24 cellular contexts compared by ENCODE assay signal in the genomic region with DNA sequence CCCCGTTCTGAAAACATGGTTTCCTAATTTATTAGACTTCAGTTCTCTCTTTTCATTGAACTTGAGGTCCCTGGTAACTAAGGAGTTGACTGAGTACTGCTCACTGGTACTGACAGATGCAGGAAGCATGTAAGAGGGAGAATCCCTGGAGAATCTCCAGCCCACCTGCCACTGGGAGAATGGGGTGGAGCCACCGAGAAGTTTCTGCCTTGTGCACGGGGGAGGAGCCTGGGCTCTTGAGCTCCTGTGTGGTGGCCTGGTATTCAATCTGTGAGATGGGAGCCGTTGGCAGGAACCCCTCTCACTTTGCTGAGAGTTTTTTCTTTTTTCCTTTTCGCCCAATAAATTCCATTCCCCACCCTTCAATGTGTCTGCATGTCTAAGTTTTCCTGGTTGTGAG. TPM values are rescaled to one million over a fixed set of nuclear protein-coding genes. Genes with fewer than 3 reads are reported as not detected.
A peak's percentile ranks its signal among the peaks of the same experiment; 100 is the strongest.
DNase-seq lines count a peak whose midpoint lies in the region; ATAC-seq lines count a peak whose summit lies in the region.
"Had no signal": no experiment of that assay in that cellular context is flagged by ENCODE, and none has a peak within 500 bp of the region (broad histone marks: within the 10 kb centered on the region; RNA-seq: fewer than 3 reads in every experiment).

No MANE protein-coding gene starts in this region.

- no peak overlapping the region for H3K27ac Mint-ChIP-seq in stimulated activated memory B cell treated with anti-CD40 and anti-IgM and Interleukin-4, amounts not matched to agents 10 μg/mL and 1 μg/mL and 100 μg/mL, for 72 hours
- H3K27ac Mint-ChIP-seq: activated CD8-positive, alpha-beta memory T cell treated with anti-CD3 and anti-CD28 coated beads, Interleukin-2, amount 10 ng/mL, durations not matched to agents 7 days and 5 days; natural killer cell treated with Interleukin-12 subunit alpha and Interleukin-12 subunit beta and Interleukin-15 and Interleukin-18, amount 100 ng/mL, for 72 hours; stimulated activated effector memory CD8-positive, alpha-beta T cell treated with anti-CD3 and anti-CD28 coated beads, Interleukin-12 subunit alpha, Interleukin-12 subunit beta, amount 100 ng/mL, for 72 hours; T-cell; type B pancreatic cell had no signal

- H3K27me3 ChIP-seq in H7 (ENCODE audit: control insufficient read depth, insufficient read depth, low read length), result no peaks in the 10 kb centered on the region
- H3K27me3 ChIP-seq: BLaER1 treated with 17β-estradiol and CSF1 and Interleukin-3, amounts not matched to agents 10 nM and 100 nM; ovary had no signal

- no peaks in the 10 kb centered on the region for H3K27me3 Mint-ChIP-seq in stimulated activated memory B cell treated with anti-CD40 and anti-IgM and Interleukin-4, amounts not matched to agents 10 μg/mL and 1 μg/mL and 100 μg/mL, for 72 hours
- H3K27me3 Mint-ChIP-seq: activated CD8-positive, alpha-beta memory T cell treated with anti-CD3 and anti-CD28 coated beads, Interleukin-2, amount 10 ng/mL, durations not matched to agents 7 days and 5 days; type B pancreatic cell had no signal

- intact Hi-C loops in sciatic nerve (cut with DNase I), result no loop called here

- H3K4me3 ChIP-seq in H7 (ENCODE audit: insufficient read depth, low read depth, low read length), result no peak overlapping the region
- H3K4me3 ChIP-seq: BLaER1 treated with 17β-estradiol and CSF1 and Interleukin-3, amounts not matched to agents 10 nM and 100 nM; lung; mucosa of descending colon; ovary had no signal

- ATAC-seq in sciatic nerve, result no peak
- no peak for ATAC-seq in stimulated activated memory B cell treated with anti-CD40 and anti-IgM and Interleukin-4, amounts not matched to agents 10 μg/mL and 1 μg/mL and 100 μg/mL, for 72 hours
- ATAC-seq: activated CD8-positive, alpha-beta memory T cell treated with anti-CD3 and anti-CD28 coated beads, Interleukin-2, amount 10 ng/mL, durations not matched to agents 7 days and 5 days; mucosa of descending colon; natural killer cell treated with Interleukin-12 subunit alpha and Interleukin-12 subunit beta and Interleukin-15 and Interleukin-18, amount 100 ng/mL, for 72 hours; stimulated activated effector memory CD8-positive, alpha-beta T cell treated with anti-CD3 and anti-CD28 coated beads, Interleukin-12 subunit alpha, Interleukin-12 subunit beta, amount 100 ng/mL, for 72 hours had no signal

- no peaks in the 10 kb centered on the region for H3K9me3 Mint-ChIP-seq in stimulated activated memory B cell treated with anti-CD40 and anti-IgM and Interleukin-4, amounts not matched to agents 10 μg/mL and 1 μg/mL and 100 μg/mL, for 72 hours
- H3K9me3 Mint-ChIP-seq: natural killer cell treated with Interleukin-12 subunit alpha and Interleukin-12 subunit beta and Interleukin-15 and Interleukin-18, amount 100 ng/mL, for 72 hours; stimulated activated effector memory CD8-positive, alpha-beta T cell treated with anti-CD3 and anti-CD28 coated beads, Interleukin-12 subunit alpha, Interleukin-12 subunit beta, amount 100 ng/mL, for 72 hours; T-cell; type B pancreatic cell had no signal

- no peak overlapping the region for H3K4me3 Mint-ChIP-seq in stimulated activated memory B cell treated with anti-CD40 and anti-IgM and Interleukin-4, amounts not matched to agents 10 μg/mL and 1 μg/mL and 100 μg/mL, for 72 hours
- H3K4me3 Mint-ChIP-seq: activated CD4-positive, alpha-beta T cell treated with anti-CD3 and anti-CD28 coated beads, Interleukin-2, amount 10 ng/mL, durations not matched to agents 7 days and 5 days; activated CD8-positive, alpha-beta memory T cell treated with anti-CD3 and anti-CD28 coated beads, Interleukin-2, amount 10 ng/mL, durations not matched to agents 7 days and 5 days; natural killer cell treated with Interleukin-12 subunit alpha and Interleukin-12 subunit beta and Interleukin-15 and Interleukin-18, amount 100 ng/mL, for 72 hours; stimulated activated effector memory CD8-positive, alpha-beta T cell treated with anti-CD3 and anti-CD28 coated beads, Interleukin-12 subunit alpha, Interleukin-12 subunit beta, amount 100 ng/mL, for 72 hours; T-cell; type B pancreatic cell had no signal

- no peaks in the 10 kb centered on the region for H3K4me1 Mint-ChIP-seq in stimulated activated memory B cell treated with anti-CD40 and anti-IgM and Interleukin-4, amounts not matched to agents 10 μg/mL and 1 μg/mL and 100 μg/mL, for 72 hours
- H3K4me1 Mint-ChIP-seq: stimulated activated effector memory CD8-positive, alpha-beta T cell treated with anti-CD3 and anti-CD28 coated beads, Interleukin-12 subunit alpha, Interleukin-12 subunit beta, amount 100 ng/mL, for 72 hours had no signal

- DNase-seq in D341Med (ENCODE audit: low spot score) (peak; percentile 41), H7 (peak; percentile 10), NCI-H82 (lab: John Stamatoyannopoulos, UW) (peak; percentile 82), iPS-NIHi11 (ENCODE audit: low spot score) (peak; percentile 37), sciatic nerve (ENCODE audit: low spot score) (no peak), midbrain (lab: John Stamatoyannopoulos, UW) (no peak)
- DNase-seq: activated CD4-positive, alpha-beta T cell treated with anti-CD3 and anti-CD28 coated beads, Interleukin-2, amount 10 ng/mL, durations not matched to agents 7 days and 5 days; activated CD8-positive, alpha-beta memory T cell treated with anti-CD3 and anti-CD28 coated beads, Interleukin-2, amount 10 ng/mL, durations not matched to agents 7 days and 5 days; activated gamma-delta T cell treated with Interleukin-2 at 50 U/mL for 16 hours; activated naive CD8-positive, alpha-beta T cell treated with anti-CD3 and anti-CD28 coated beads, Interleukin-2, amount 10 ng/mL, durations not matched to agents 7 days and 5 days; activated T-cell treated with anti-CD3 and anti-CD28 coated beads, Interleukin-2, amount 50 U/mL, for 48 hours; aorta; mucosa of descending colon; NCI-H1417 treated with DMSO at 0.1 percent for 48 hours; NCI-H510A treated with DMSO at 0.1 percent for 48 hours; ovary; substantia nigra; T-cell had no signal

- no peaks in the 10 kb centered on the region for H3K36me3 ChIP-seq in H7 (replicated peaks; ENCODE audit: control insufficient read depth, insufficient read depth, low read length)
- H3K36me3 ChIP-seq: BLaER1 treated with 17β-estradiol and CSF1 and Interleukin-3, amounts not matched to agents 10 nM and 100 nM; ovary had no signal

- H3K36me3 Mint-ChIP-seq in stimulated activated memory B cell treated with anti-CD40 and anti-IgM and Interleukin-4, amounts not matched to agents 10 μg/mL and 1 μg/mL and 100 μg/mL, for 72 hours, result peaks cover 6% of the 10 kb centered on the region
- H3K36me3 Mint-ChIP-seq: activated CD8-positive, alpha-beta memory T cell treated with anti-CD3 and anti-CD28 coated beads, Interleukin-2, amount 10 ng/mL, durations not matched to agents 7 days and 5 days; natural killer cell treated with Interleukin-12 subunit alpha and Interleukin-12 subunit beta and Interleukin-15 and Interleukin-18, amount 100 ng/mL, for 72 hours; stimulated activated effector memory CD8-positive, alpha-beta T cell treated with anti-CD3 and anti-CD28 coated beads, Interleukin-12 subunit alpha, Interleukin-12 subunit beta, amount 100 ng/mL, for 72 hours; T-cell had no signal

RNA-seq across cellular contexts. Expression of gene AKAP11, which starts 13.2 kb away (rescaled TPM):
- total RNA-seq in H7 (2014; rRNA removed; shearing (Covaris generic)), result 7.2 and 9.9 TPM in 2 replicates
- 62.2 TPM for total RNA-seq in sciatic nerve

Comparison
In these comparisons a context has a peak if more than half of its experiments do, and no peak if none do; other contexts are left out.
1. DNase-seq: peak in D341Med (single experiment), H7 (single experiment), NCI-H82 (single experiment) and iPS-NIHi11 (single experiment); none in sciatic nerve (single experiment) and midbrain (single experiment).